38 cellular contexts compared by ENCODE assay signal in genomic region chr6:106770663-106771062, GRCh38.
"Had no signal": no experiment of that assay in that cellular context is flagged by ENCODE, and none has a peak within 500 bp of the region (broad histone marks: within the 10 kb centered on the region; RNA-seq: fewer than 3 reads in every experiment).

No MANE protein-coding gene starts in this region.

- H3K4me1 ChIP-seq: adrenal gland, ascending aorta had no signal

- H3K36me3 Mint-ChIP-seq: activated naive CD4-positive, alpha-beta T cell treated with anti-CD3 and anti-CD28 coated beads, Interleukin-2, amount 10 ng/mL, durations not matched to agents 7 days and 5 days; activated naive CD4-positive, alpha-beta T cell treated with anti-CD3 and anti-CD28 coated beads, Interleukin-2, amount 50 U/mL, for 24 hours; activated naive CD4-positive, alpha-beta T cell treated with anti-CD3 and anti-CD28 coated beads, Interleukin-2, amount 50 U/mL, for 72 hours; activated naive CD8-positive, alpha-beta T cell; activated naive CD8-positive, alpha-beta T cell treated with anti-CD3 and anti-CD28 coated beads for 36 hours; activated naive CD8-positive, alpha-beta T cell treated with anti-CD3 and anti-CD28 coated beads, Interleukin-2, amount 10 ng/mL, durations not matched to agents 7 days and 5 days; brain had no signal

- H3K4me3 ChIP-seq: adrenal gland, ascending aorta, breast epithelium, cardiac muscle cell had no signal

- DNase-seq: activated effector memory CD4-positive, alpha-beta T cell treated with anti-CD3 and anti-CD28 coated beads, Interleukin-2, amount 50 U/mL, for 16 hours; activated effector memory CD4-positive, alpha-beta T cell treated with Interleukin-2 at 50 U/mL for 16 hours; activated gamma-delta T cell; activated gamma-delta T cell treated with Interleukin-2 at 50 U/mL for 16 hours; activated naive CD4-positive, alpha-beta T cell; activated naive CD4-positive, alpha-beta T cell treated with anti-CD3 and anti-CD28 coated beads for 36 hours; activated naive CD4-positive, alpha-beta T cell treated with anti-CD3 and anti-CD28 coated beads, Interleukin-2, amount 10 ng/mL, durations not matched to agents 7 days and 5 days; activated naive CD4-positive, alpha-beta T cell treated with anti-CD3 and anti-CD28 coated beads, Interleukin-2, amount 50 U/mL, for 16 hours; activated naive CD4-positive, alpha-beta T cell treated with Interleukin-2 at 50 U/mL for 16 hours; activated naive CD8-positive, alpha-beta T cell treated with anti-CD3 and anti-CD28 coated beads for 36 hours; activated naive CD8-positive, alpha-beta T cell treated with anti-CD3 and anti-CD28 coated beads, Interleukin-2, amount 10 ng/mL, durations not matched to agents 7 days and 5 days; activated naive CD8-positive, alpha-beta T cell treated with anti-CD3 and anti-CD28 coated beads, Interleukin-2, amount 50 U/mL, for 24 hours; activated T-cell treated with anti-CD3 and anti-CD28 coated beads, Interleukin-2, amount 50 U/mL, for 1 hour; activated T-cell treated with anti-CD3 and anti-CD28 coated beads, Interleukin-2, amount 50 U/mL, for 4 hours; activated T-cell treated with anti-CD3 and anti-CD28 coated beads, Interleukin-2, amount 50 U/mL, for 48 hours; activated T-cell treated with anti-CD3 and anti-CD28 coated beads, Interleukin-2, amount 50 U/mL, for 72 hours; adrenal gland; amniotic stem cell; amygdala; anterior cingulate cortex; aorta; brain microvascular endothelial cell; caudate nucleus; central memory CD4-positive, alpha-beta T cell; cerebellar nuclear complex had no signal

- H3K9me3 Mint-ChIP-seq: activated naive CD8-positive, alpha-beta T cell treated with anti-CD3 and anti-CD28 coated beads, Interleukin-2, amount 10 ng/mL, durations not matched to agents 7 days and 5 days; activated T-cell treated with anti-CD3 and anti-CD28 coated beads, Interleukin-2, amount 50 U/mL, for 4 hours; activated T-helper 17 cell treated with anti-CD3 and anti-CD28 coated beads, Interleukin-2, amount 50 U/mL, for 72 hours; central memory CD8-positive, alpha-beta T cell had no signal

- FAIRE-seq: astrocyte, bronchial epithelial cell had no signal

- H3K9me3 ChIP-seq: adrenal gland, ascending aorta had no signal

- H3K27me3 ChIP-seq: adrenal gland, ascending aorta, brain microvascular endothelial cell, breast epithelium, cardiac muscle cell had no signal

- ATAC-seq: activated naive CD4-positive, alpha-beta T cell treated with anti-CD3 and anti-CD28 coated beads, Interleukin-2, amount 50 U/mL, for 72 hours; activated naive CD8-positive, alpha-beta T cell treated with anti-CD3 and anti-CD28 coated beads, Interleukin-2, amount 50 U/mL, for 24 hours; activated T-cell treated with anti-CD3 and anti-CD28 coated beads, Interleukin-2, amount 50 U/mL, for 4 hours; activated T-cell treated with anti-CD3 and anti-CD28 coated beads, Interleukin-2, amount 50 U/mL, for 72 hours; activated T-helper 17 cell treated with anti-CD3 and anti-CD28 coated beads, Interleukin-2, amount 50 U/mL, for 72 hours had no signal

- H3K27me3 Mint-ChIP-seq: brain had no signal

- H3K4me3 Mint-ChIP-seq: activated naive CD4-positive, alpha-beta T cell treated with anti-CD3 and anti-CD28 coated beads for 36 hours; activated naive CD4-positive, alpha-beta T cell treated with anti-CD3 and anti-CD28 coated beads, Interleukin-2, amount 10 ng/mL, durations not matched to agents 7 days and 5 days; activated naive CD4-positive, alpha-beta T cell treated with anti-CD3 and anti-CD28 coated beads, Interleukin-2, amount 50 U/mL, for 24 hours; activated naive CD8-positive, alpha-beta T cell; activated naive CD8-positive, alpha-beta T cell treated with anti-CD3 and anti-CD28 coated beads for 36 hours; activated naive CD8-positive, alpha-beta T cell treated with anti-CD3 and anti-CD28 coated beads, Interleukin-2, amount 10 ng/mL, durations not matched to agents 7 days and 5 days; activated naive CD8-positive, alpha-beta T cell treated with anti-CD3 and anti-CD28 coated beads, Interleukin-2, amount 50 U/mL, for 24 hours; activated T-cell treated with anti-CD3 and anti-CD28 coated beads, Interleukin-2, amount 50 U/mL, for 4 hours; activated T-cell treated with anti-CD3 and anti-CD28 coated beads, Interleukin-2, amount 50 U/mL, for 72 hours; activated T-helper 1 cell treated with anti-CD3 and anti-CD28 coated beads, Interleukin-12 subunit alpha, Interleukin-12 subunit beta, Interleukin-2, Interleukin-4 antibody, amounts not matched to agents 30 ng/mL and 10 ng/mL and 1 ng/mL, durations not matched to agents 14 hours and 24 hours and 36 hours; activated T-helper 17 cell treated with anti-CD3 and anti-CD28 coated beads, Interleukin-2, amount 50 U/mL, for 72 hours; brain; central memory CD8-positive, alpha-beta T cell had no signal

- H3K27ac Mint-ChIP-seq: activated naive CD4-positive, alpha-beta T cell treated with anti-CD3 and anti-CD28 coated beads for 36 hours; activated naive CD4-positive, alpha-beta T cell treated with anti-CD3 and anti-CD28 coated beads, Interleukin-2, amount 10 ng/mL, durations not matched to agents 7 days and 5 days; activated naive CD4-positive, alpha-beta T cell treated with anti-CD3 and anti-CD28 coated beads, Interleukin-2, amount 50 U/mL, for 24 hours; activated naive CD4-positive, alpha-beta T cell treated with anti-CD3 and anti-CD28 coated beads, Interleukin-2, amount 50 U/mL, for 72 hours; activated naive CD8-positive, alpha-beta T cell; activated naive CD8-positive, alpha-beta T cell treated with anti-CD3 and anti-CD28 coated beads for 36 hours; activated naive CD8-positive, alpha-beta T cell treated with anti-CD3 and anti-CD28 coated beads, Interleukin-2, amount 10 ng/mL, durations not matched to agents 7 days and 5 days; activated naive CD8-positive, alpha-beta T cell treated with anti-CD3 and anti-CD28 coated beads, Interleukin-2, amount 50 U/mL, for 24 hours; activated T-cell treated with anti-CD3 and anti-CD28 coated beads, Interleukin-2, amount 50 U/mL, for 72 hours; activated T-helper 1 cell treated with anti-CD3 and anti-CD28 coated beads, Interleukin-12 subunit alpha, Interleukin-12 subunit beta, Interleukin-2, Interleukin-4 antibody, amounts not matched to agents 30 ng/mL and 10 ng/mL and 1 ng/mL, durations not matched to agents 14 hours and 24 hours and 36 hours; activated T-helper 17 cell treated with anti-CD3 and anti-CD28 coated beads, Interleukin-2, amount 50 U/mL, for 72 hours; activated T-helper 2 cell treated with anti-CD3 and anti-CD28 coated beads, Interferon-gamma antibody, Interleukin-2, Interleukin-4, amounts not matched to agents 10 μg/mL and 5 μg/mL and 100 μg/mL, durations not matched to agents 14 hours and 24 hours and 36 hours; brain had no signal

- H3K4me1 Mint-ChIP-seq: activated naive CD4-positive, alpha-beta T cell treated with anti-CD3 and anti-CD28 coated beads, Interleukin-2, amount 10 ng/mL, durations not matched to agents 7 days and 5 days; activated naive CD4-positive, alpha-beta T cell treated with anti-CD3 and anti-CD28 coated beads, Interleukin-2, amount 50 U/mL, for 24 hours; activated naive CD8-positive, alpha-beta T cell treated with anti-CD3 and anti-CD28 coated beads for 36 hours; activated naive CD8-positive, alpha-beta T cell treated with anti-CD3 and anti-CD28 coated beads, Interleukin-2, amount 10 ng/mL, durations not matched to agents 7 days and 5 days; activated naive CD8-positive, alpha-beta T cell treated with anti-CD3 and anti-CD28 coated beads, Interleukin-2, amount 50 U/mL, for 24 hours; activated T-helper 17 cell treated with anti-CD3 and anti-CD28 coated beads, Interleukin-2, amount 50 U/mL, for 72 hours; central memory CD8-positive, alpha-beta T cell had no signal

- H3K27ac ChIP-seq: adrenal gland, ascending aorta, brain microvascular endothelial cell, breast epithelium, cardiac muscle cell had no signal

- H3K36me3 ChIP-seq: adrenal gland, ascending aorta, brain microvascular endothelial cell, breast epithelium, cardiac muscle cell had no signal
